20 cellular contexts compared by ENCODE assay signal in genomic region chr2:45069711-45070664, GRCh38.
DNase-seq lines count a peak whose midpoint lies in the region; ATAC-seq and TF ChIP-seq lines count a peak whose summit lies in the region.
"Had no signal": no experiment of that assay in that cellular context is flagged by ENCODE, and none has a peak within 500 bp of the region (broad histone marks: within the 10 kb centered on the region; RNA-seq: fewer than 3 reads in every experiment).

No MANE protein-coding gene starts in this region.

- in situ Hi-C loops in gastrocnemius medialis (cut with MboI; ENCODE audit: low sequenced_read_pairs in 4 of 4), result no loop called here

- DNase-seq in NCI-H446 treated with DMSO at 0.1 percent for 48 hours (lab: John Stamatoyannopoulos, UW), result peak; percentile 3
- DNase-seq in NCI-H446 (lab: John Stamatoyannopoulos, UW), result no peak
- peak; percentile 98 for DNase-seq in NCI-H82 (lab: John Stamatoyannopoulos, UW)
- DNase-seq in glutamatergic neuron, result peak; percentile 43
- no peak for DNase-seq in DMS153 (lab: John Stamatoyannopoulos, UW)
- DNase-seq in gastrocnemius medialis, result no peak
- DNase-seq in activated CD4-positive, alpha-beta T cell treated with anti-CD3 and anti-CD28 coated beads, Interleukin-2, amount 10 ng/mL, durations not matched to agents 7 days and 5 days, result no peak
- DNase-seq: aorta; CD4-positive, CD25-positive, alpha-beta regulatory T cell; cortex of kidney; erythroblast; kidney; midbrain; MM.1S; occipital lobe; stimulated activated CD4-positive, alpha-beta T cell treated with anti-CD3 and anti-CD28 coated beads, Interleukin-4, amount 100 ng/mL, for 4 hours; T-helper 17 cell had no signal

- ATAC-seq in gastrocnemius medialis, result no peak
- ATAC-seq: A549, T-helper 17 cell had no signal

- H3K4me3 ChIP-seq in skeletal muscle satellite cell (ENCODE audit: low read length) (no peak overlapping the region), gastrocnemius medialis (no peak overlapping the region)
- H3K4me3 ChIP-seq: A549 had no signal

- H3K27ac ChIP-seq in gastrocnemius medialis, result no peak overlapping the region
- H3K27ac ChIP-seq: A549, RWPE1 had no signal

- peaks cover 13% of the 10 kb centered on the region for H3K4me1 Mint-ChIP-seq in glutamatergic neuron (ENCODE audit: low read depth, unreplicated experiment)
- H3K4me1 Mint-ChIP-seq in activated CD4-positive, alpha-beta T cell treated with anti-CD3 and anti-CD28 coated beads, Interleukin-2, amount 10 ng/mL, durations not matched to agents 7 days and 5 days, result no peaks in the 10 kb centered on the region
- H3K4me1 Mint-ChIP-seq: CD4-positive, CD25-positive, alpha-beta regulatory T cell had no signal

- peaks cover 3% of the 10 kb centered on the region for H3K9me3 Mint-ChIP-seq in glutamatergic neuron (ENCODE audit: unreplicated experiment)
- H3K9me3 Mint-ChIP-seq in activated CD4-positive, alpha-beta T cell treated with anti-CD3 and anti-CD28 coated beads, Interleukin-2, amount 10 ng/mL, durations not matched to agents 7 days and 5 days, result no peaks in the 10 kb centered on the region

- CTCF ChIA-PET in activated CD4-positive, alpha-beta T cell treated with anti-CD3 and anti-CD28 coated beads, Interleukin-2, amount 10 ng/mL, durations not matched to agents 7 days and 5 days (lab: Charles Lee), result no interaction called here

- peak overlapping the region; percentile 29 for H3K27ac Mint-ChIP-seq in glutamatergic neuron (ENCODE audit: unreplicated experiment)
- H3K27ac Mint-ChIP-seq in activated CD4-positive, alpha-beta T cell treated with anti-CD3 and anti-CD28 coated beads, Interleukin-2, amount 10 ng/mL, durations not matched to agents 7 days and 5 days, result no peak overlapping the region
- H3K27ac Mint-ChIP-seq: CD4-positive, CD25-positive, alpha-beta regulatory T cell; T-helper 17 cell had no signal

- peaks cover 6% of the 10 kb centered on the region for H3K27me3 ChIP-seq in skeletal muscle satellite cell (ENCODE audit: control insufficient read depth, insufficient read depth, low read length)
- no peaks in the 10 kb centered on the region for H3K27me3 ChIP-seq in gastrocnemius medialis

- H3K4me1 ChIP-seq in skeletal muscle satellite cell (ENCODE audit: control insufficient read depth, insufficient read depth, low read length), result peaks cover 28% of the 10 kb centered on the region
- H3K4me1 ChIP-seq in gastrocnemius medialis, result peaks cover 0 to 5% of the 10 kb centered on the region in 2 donors
- H3K4me1 ChIP-seq: A549 had no signal

- no peak for TF ChIP-seq POLR2A in gastrocnemius medialis (IDR thresholded peaks at IDR 0.05)

- POLR2A ChIA-PET in activated CD4-positive, alpha-beta T cell treated with anti-CD3 and anti-CD28 coated beads, Interleukin-2, amount 10 ng/mL, durations not matched to agents 7 days and 5 days (lab: Charles Lee), result no interaction called here

- no peak overlapping the region for H3K9ac ChIP-seq in skeletal muscle satellite cell (ENCODE audit: low read depth, low read length)

- TF ChIP-seq CTCF in glutamatergic neuron (IDR thresholded peaks at IDR 0.05; ENCODE audit: partially characterized antibody, unreplicated experiment) (no peak), gastrocnemius medialis (IDR thresholded peaks at IDR 0.05 in 4 of 5, conservative IDR thresholded peaks at IDR 0.05 in 1 of 5) (no peak)

- no peaks in the 10 kb centered on the region for H3K36me3 ChIP-seq in skeletal muscle satellite cell (ENCODE audit: insufficient read depth, low read length)
- no peaks in the 10 kb centered on the region for H3K36me3 ChIP-seq in gastrocnemius medialis

- peaks cover 5% of the 10 kb centered on the region for H3K36me3 Mint-ChIP-seq in glutamatergic neuron (ENCODE audit: unreplicated experiment)
- H3K36me3 Mint-ChIP-seq in activated CD4-positive, alpha-beta T cell treated with anti-CD3 and anti-CD28 coated beads, Interleukin-2, amount 10 ng/mL, durations not matched to agents 7 days and 5 days (ENCODE audit: low read depth), result no peaks in the 10 kb centered on the region
- H3K36me3 Mint-ChIP-seq: CD4-positive, CD25-positive, alpha-beta regulatory T cell had no signal

- peak overlapping the region; percentile 20 for H3K4me2 ChIP-seq in skeletal muscle satellite cell (ENCODE audit: low read length)
- H3K4me2 ChIP-seq: A549 had no signal

- H3K27me3 Mint-ChIP-seq in glutamatergic neuron (ENCODE audit: unreplicated experiment), result peaks cover 6% of the 10 kb centered on the region
- peaks cover 5% of the 10 kb centered on the region for H3K27me3 Mint-ChIP-seq in activated CD4-positive, alpha-beta T cell treated with anti-CD3 and anti-CD28 coated beads, Interleukin-2, amount 10 ng/mL, durations not matched to agents 7 days and 5 days

- no peak overlapping the region for H3K4me3 Mint-ChIP-seq in glutamatergic neuron (ENCODE audit: unreplicated experiment)
- no peak overlapping the region for H3K4me3 Mint-ChIP-seq in activated CD4-positive, alpha-beta T cell treated with anti-CD3 and anti-CD28 coated beads, Interleukin-2, amount 10 ng/mL, durations not matched to agents 7 days and 5 days
- H3K4me3 Mint-ChIP-seq: CD4-positive, CD25-positive, alpha-beta regulatory T cell; T-helper 17 cell had no signal

- no peaks in the 10 kb centered on the region for H3K9me3 ChIP-seq in skeletal muscle satellite cell (replicated peaks; ENCODE audit: low read length)
- no peaks in the 10 kb centered on the region for H3K9me3 ChIP-seq in gastrocnemius medialis
- H3K9me3 ChIP-seq: A549 had no signal

- intact Hi-C loops in gastrocnemius medialis (cut with DNase I; ENCODE audit: low total_unique reads), result no loop called here

Comparison
In these comparisons a context has a peak if more than half of its experiments do, and no peak if none do; other contexts are left out.
1. DNase-seq: peak in NCI-H446 treated with DMSO at 0.1 percent for 48 hours (single experiment), NCI-H82 (single experiment) and glutamatergic neuron (single experiment); none in NCI-H446 (0 of 2), DMS153 (single experiment), gastrocnemius medialis (0 of 2) and activated CD4-positive, alpha-beta T cell treated with anti-CD3 and anti-CD28 coated beads, Interleukin-2, amount 10 ng/mL, durations not matched to agents 7 days and 5 days (single experiment).